Comparison of ENCODE assay signal across 8 cellular contexts in the genomic region with DNA sequence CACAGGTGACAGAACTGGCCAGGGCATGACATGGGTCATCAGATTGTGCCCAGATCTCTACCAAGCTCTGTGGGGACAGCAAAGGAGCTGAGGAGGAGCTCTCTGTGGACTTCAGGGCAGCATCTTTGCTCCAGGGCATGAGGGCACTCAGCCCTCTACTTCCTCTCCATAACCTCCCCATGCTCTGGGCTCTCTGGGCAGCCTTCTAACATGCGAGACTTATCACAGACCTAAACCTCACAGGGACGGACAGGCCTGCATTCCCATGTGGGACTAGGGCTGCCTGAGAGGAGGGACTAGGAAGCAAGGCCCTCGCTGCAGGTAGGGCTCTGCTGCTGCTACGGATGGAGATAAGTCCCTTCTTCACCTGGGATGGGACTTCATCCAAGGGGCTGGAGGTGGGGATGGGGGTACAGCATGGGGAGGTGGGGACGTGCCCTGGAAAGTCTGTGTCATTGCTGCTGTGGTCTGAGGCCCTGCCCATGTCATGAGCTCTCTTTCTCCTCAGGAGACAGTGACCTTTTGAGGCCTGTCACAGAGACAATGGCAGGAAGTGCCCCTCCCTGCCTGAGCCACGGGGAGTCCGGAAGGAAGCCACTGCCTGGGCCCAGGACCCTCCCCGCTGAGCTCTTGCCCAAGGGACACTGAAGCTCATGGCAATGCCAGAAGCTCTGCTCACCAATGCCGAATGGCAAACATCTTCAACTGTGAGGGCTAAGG. TPM values are rescaled to one million over a fixed set of nuclear protein-coding genes. Genes with fewer than 3 reads are reported as not detected.
DNase-seq lines count a peak whose midpoint lies in the region; ATAC-seq and TF ChIP-seq lines count a peak whose summit lies in the region.

No MANE protein-coding gene starts in this region.

- H3K36me3 Mint-ChIP-seq in stimulated activated naive CD8-positive, alpha-beta T cell treated with anti-CD3 and anti-CD28 coated beads, Interleukin-15, Interleukin-2, amounts not matched to agents 100 ng/mL and 50 ng/mL, for 24 hours (ENCODE audit: low read depth) = peaks cover 7% of the 10 kb centered on the region

- H3K4me3 ChIP-seq in A673 (ENCODE audit: low read depth, low read length, poor library complexity, severe bottlenecking) (no peak overlapping the region), NB4 (ENCODE audit: low read depth, low read length) (peak overlapping the region; percentile 26), left lung (no peak overlapping the region)

- H3K4me3 Mint-ChIP-seq in stimulated activated naive CD8-positive, alpha-beta T cell treated with anti-CD3 and anti-CD28 coated beads, Interleukin-15, Interleukin-2, amounts not matched to agents 100 ng/mL and 50 ng/mL, for 24 hours = peak overlapping the region; percentile 70

- POLR2A ChIA-PET in A673 (lab: Charles Lee; ENCODE audit: low non-redundant PET) = no interaction called here

- peak overlapping the region; percentile 94 for H3K27ac Mint-ChIP-seq in stimulated activated naive CD8-positive, alpha-beta T cell treated with anti-CD3 and anti-CD28 coated beads, Interleukin-15, Interleukin-2, amounts not matched to agents 100 ng/mL and 50 ng/mL, for 24 hours

- ATAC-seq in left lung = peak; percentile 50
- ATAC-seq in GM18517 (IDR thresholded peaks at IDR 0.05; ENCODE audit: unreplicated experiment) = no peak

- H3K4me1 ChIP-seq in A673 (ENCODE audit: insufficient read depth, low read length, poor library complexity, severe bottlenecking) = peaks cover 12% of the 10 kb centered on the region
- H3K4me1 ChIP-seq in left lung = peaks cover 14 to 59% of the 10 kb centered on the region in 2 donors

- no peaks in the 10 kb centered on the region for H3K27me3 Mint-ChIP-seq in stimulated activated naive CD8-positive, alpha-beta T cell treated with anti-CD3 and anti-CD28 coated beads, Interleukin-15, Interleukin-2, amounts not matched to agents 100 ng/mL and 50 ng/mL, for 24 hours

- peak overlapping the region; percentile 30 for H3K27ac ChIP-seq in A673 (ENCODE audit: low read depth, low read length, poor library complexity, severe bottlenecking)
- H3K27ac ChIP-seq in left lung = peak overlapping the region; percentile 62 to 77

- H3K4me1 Mint-ChIP-seq in stimulated activated naive CD8-positive, alpha-beta T cell treated with anti-CD3 and anti-CD28 coated beads, Interleukin-15, Interleukin-2, amounts not matched to agents 100 ng/mL and 50 ng/mL, for 24 hours (ENCODE audit: low read depth) = peaks cover 68% of the 10 kb centered on the region

- no TSS peak for BruUV-seq in A673 (replicated peaks; lab: Mats Ljungman, UMichigan)

- H3K9me3 ChIP-seq in A673 (ENCODE audit: low read depth, low read length, poor library complexity, severe bottlenecking) (no peaks in the 10 kb centered on the region), left lung (no peaks in the 10 kb centered on the region)

- peak; percentile 59 for TF ChIP-seq POLR2A in NB4 (IDR thresholded peaks at IDR 0.05; ENCODE audit: extremely low read depth, insufficient read length)

- no peaks in the 10 kb centered on the region for H3K9me3 Mint-ChIP-seq in stimulated activated naive CD8-positive, alpha-beta T cell treated with anti-CD3 and anti-CD28 coated beads, Interleukin-15, Interleukin-2, amounts not matched to agents 100 ng/mL and 50 ng/mL, for 24 hours

- DNase-seq in A673 (ENCODE audit: low spot score) (peak; percentile 64), NB4 (ENCODE audit: low read depth) (peak; percentile 99), left lung (peak in 1 of 2 donors; percentile 57), NCI-H345 (lab: John Stamatoyannopoulos, UW) (no peak), NCI-H2029 (lab: John Stamatoyannopoulos, UW) (no peak)
- DNase-seq in activated CD8-positive, alpha-beta memory T cell treated with anti-CD3 and anti-CD28 coated beads, Interleukin-2, amount 50 U/mL, for 4 hours = peak; percentile 65

- intact Hi-C loops in A673 (cut with micrococcal nuclease; ENCODE audit: unreplicated experiment) = no loop called here
- intact Hi-C loops in left lung (cut with DNase I) = no loop called here

- H3K27me3 ChIP-seq in A673 (replicated peaks; ENCODE audit: insufficient read depth, low read depth, low read length, poor library complexity) (no peaks in the 10 kb centered on the region), left lung (no peaks in the 10 kb centered on the region)

- H3K36me3 ChIP-seq in A673 (ENCODE audit: insufficient read depth, low read length, poor library complexity, severe bottlenecking) = no peaks in the 10 kb centered on the region
- H3K36me3 ChIP-seq in left lung = no peaks in the 10 kb centered on the region

- CTCF ChIA-PET in A673 (lab: Charles Lee) = no interaction called here

- TF ChIP-seq CTCF in A673 (conservative IDR thresholded peaks at IDR 0.05; ENCODE audit: low read depth, low read length) (no peak), NB4 (IDR thresholded peaks at IDR 0.05; ENCODE audit: low read depth, low read length) (no peak), left lung (IDR thresholded peaks at IDR 0.05) (no peak)

RNA-seq across cellular contexts. Expression of gene PITPNM2, which starts 44.1 kb away (rescaled TPM):
- total RNA-seq in A673 (2021) (6.4 and 8.9 TPM in 2 replicates), left lung (10 to 100 TPM; 22.8 to 30.8 TPM)

Comparison
In these comparisons a context has a peak if more than half of its experiments do, and no peak if none do; other contexts are left out.
1. DNase-seq: peak in A673 (single experiment), NB4 (single experiment) and activated CD8-positive, alpha-beta memory T cell treated with anti-CD3 and anti-CD28 coated beads, Interleukin-2, amount 50 U/mL, for 4 hours (single experiment); none in NCI-H345 (single experiment) and NCI-H2029 (single experiment).